In genomic region chr21:33642027-33642895, GRCh38 we compare ENCODE assay signal across 8 cellular contexts. TPM values are rescaled to one million over a fixed set of nuclear protein-coding genes. Genes with fewer than 3 reads are reported as not detected.
DNase-seq lines count a peak whose midpoint lies in the region; ATAC-seq and TF ChIP-seq lines count a peak whose summit lies in the region.

Gene ITSN1, plus strand, starts transcription at chr21:33642501. Its CDS starts 76,328 bp downstream, at chr21:33718829.

- H3K4me1 Mint-ChIP-seq in Calu3 (ENCODE audit: low read depth, unreplicated experiment): no peaks in the 10 kb centered on the region

- no peaks in the 10 kb centered on the region for H3K9me3 ChIP-seq in OCI-LY3 (ENCODE audit: insufficient read depth, low read length)

- peaks cover 3% of the 10 kb centered on the region; the same call in 1 of the 2 replicates for H3K27me3 ChIP-seq in OCI-LY3 (ENCODE audit: low read depth, low read length)

- peak within 1 kb of the TSS; percentile 78 for H2AFZ ChIP-seq in OCI-LY3 (ENCODE audit: low read depth, low read length)

- H3K9me3 Mint-ChIP-seq in Calu3 (ENCODE audit: low read depth, unreplicated experiment): no peaks in the 10 kb centered on the region

- ATAC-seq in GM21528 (IDR thresholded peaks at IDR 0.05; ENCODE audit: low FRiP score, unreplicated experiment): peak; percentile 85

- peak within 1 kb of the TSS; percentile 77 for H3K4me3 Mint-ChIP-seq in Calu3 (ENCODE audit: low read depth, unreplicated experiment)

- intact Hi-C loops in Calu3 (cut with micrococcal nuclease; ENCODE audit: unreplicated experiment): loop anchor here (5.0 to 10.0 kb wide), 2 partner anchors 45 to 143 kb away; no protein-coding TSS in a partner anchor

- H3K4me1 ChIP-seq in OCI-LY3 (ENCODE audit: low read length): peaks cover 9% of the 10 kb centered on the region

- peak within 1 kb of the TSS; percentile 75 for H3K27ac Mint-ChIP-seq in Calu3 (ENCODE audit: unreplicated experiment)

- H3K79me2 ChIP-seq in OCI-LY3 (ENCODE audit: low read length): peaks cover 17% of the 10 kb centered on the region

- no peaks in the 10 kb centered on the region for H3K27me3 Mint-ChIP-seq in Calu3 (ENCODE audit: unreplicated experiment)

- H3K4me3 ChIP-seq in OCI-LY3 (ENCODE audit: low read length): peak within 1 kb of the TSS; percentile 92

- H3K36me3 Mint-ChIP-seq in Calu3 (ENCODE audit: insufficient read depth, unreplicated experiment): peaks cover 28% of the 10 kb centered on the region

- DNase-seq in Calu3 (peak; percentile 98), HuH-7.5 (ENCODE audit: low spot score) (peak; percentile 83), activated T-cell treated with anti-CD3 and anti-CD28 coated beads for 4 hours (peak; percentile 100), epidermal melanocyte (ENCODE audit: insufficient read length, low spot score) (peak; percentile 93), middle frontal gyrus (ENCODE audit: extremely low spot score, low spot score) (peak; percentile 98)
- peak; percentile 99 to 100 for DNase-seq in stimulated activated CD8-positive, alpha-beta memory T cell treated with anti-CD3 and anti-CD28 coated beads, Interleukin-2, amount 100 ng/mL, for 1 hour (ENCODE audit: low read depth in 2 of 2)

- H3K9ac ChIP-seq in OCI-LY3 (ENCODE audit: low read length): peak within 1 kb of the TSS; percentile 96

- H3K27ac ChIP-seq in OCI-LY3 (ENCODE audit: low read length): peak within 1 kb of the TSS; percentile 79

- H3K36me3 ChIP-seq in OCI-LY3 (replicated peaks; ENCODE audit: low read depth, low read length): no peaks in the 10 kb centered on the region

- BruUV-seq in Calu3 (replicated peaks; lab: Mats Ljungman, UMichigan): no TSS peak

- H3K4me2 ChIP-seq in OCI-LY3 (ENCODE audit: low read length): peak within 1 kb of the TSS; percentile 88

- CTCF ChIA-PET in Calu3 (lab: Charles Lee): no interaction called here

- TF ChIP-seq CTCF in Calu3 (IDR thresholded peaks at IDR 0.05; ENCODE audit: unreplicated experiment) (no peak), OCI-LY3 (IDR thresholded peaks at IDR 0.05; ENCODE audit: low read depth, low read length) (no peak)

- no peaks in the 10 kb centered on the region for H4K20me1 ChIP-seq in OCI-LY3 (ENCODE audit: insufficient read depth, low read length)

RNA-seq across cellular contexts. Expression of gene ITSN1, which starts in this region (rescaled TPM):
- total RNA-seq in Calu3 (2022): 27.8 and 30.6 TPM in 2 replicates

Comparison
In these comparisons a context has a peak if more than half of its experiments do, and no peak if none do; other contexts are left out.
1. Peak in every context shown above with its lines: DNase-seq, ATAC-seq, H3K4me3 ChIP-seq and H3K27ac ChIP-seq.